In the genomic region with DNA sequence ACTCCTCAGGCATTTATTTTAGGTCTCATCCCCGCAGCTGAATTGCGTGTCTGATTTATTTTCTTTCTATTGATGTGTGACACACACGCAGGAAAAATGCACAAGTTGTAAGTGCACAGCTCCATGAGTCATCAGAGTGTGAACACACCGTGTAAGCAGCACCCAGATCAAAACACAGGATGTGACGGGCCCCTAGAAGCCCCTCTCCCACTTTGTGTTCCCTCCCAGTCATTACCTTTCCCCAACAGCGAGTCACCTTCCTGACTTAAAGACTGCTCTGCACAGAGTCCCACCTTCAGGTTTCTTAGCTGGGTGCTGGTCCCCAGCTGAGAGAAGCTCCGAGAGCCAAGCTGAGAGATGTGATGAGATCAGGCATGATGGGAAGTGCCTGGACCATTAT, we compare ENCODE assay signal across 22 cellular contexts.
"Had no signal": no experiment of that assay in that cellular context is flagged by ENCODE, and none has a peak within 500 bp of the region (broad histone marks: within the 10 kb centered on the region; RNA-seq: fewer than 3 reads in every experiment).

No MANE protein-coding gene starts in this region.

- H3K36me3 ChIP-seq: colonic mucosa, left ventricle myocardium inferior, neural progenitor cell, right lobe of liver, uterus had no signal

- H3K9ac ChIP-seq: neural progenitor cell had no signal

- H3K27me3 Mint-ChIP-seq: naive thymus-derived CD8-positive, alpha-beta T cell had no signal

- H3K27ac Mint-ChIP-seq: effector memory CD8-positive, alpha-beta T cell; mesothelial cell of epicardium; neural progenitor cell had no signal

- ATAC-seq: effector memory CD8-positive, alpha-beta T cell; esophagus mucosa; naive thymus-derived CD8-positive, alpha-beta T cell; right lobe of liver; SK-N-SH treated with all-trans-retinoic acid at 6 μM for 48 hours had no signal

- H3K4me1 Mint-ChIP-seq: mesothelial cell of epicardium, neural progenitor cell had no signal

- H3K27ac ChIP-seq: colonic mucosa, dorsolateral prefrontal cortex, left ventricle myocardium inferior, neural progenitor cell, right lobe of liver, skin epidermis, uterus had no signal

- H3K9me3 ChIP-seq: colonic mucosa, left ventricle myocardium inferior, right lobe of liver, uterus had no signal

- DNase-seq: activated CD4-positive, CD25-positive, alpha-beta regulatory T cell treated with anti-CD3 and anti-CD28 coated beads, Interleukin-2, amount 50 U/mL, for 72 hours; activated CD8-positive, alpha-beta memory T cell treated with anti-CD3 and anti-CD28 coated beads for 24 hours; activated CD8-positive, alpha-beta memory T cell treated with anti-CD3 and anti-CD28 coated beads, Interleukin-2, amount 50 U/mL, for 4 hours; amygdala; colonic mucosa; dorsolateral prefrontal cortex; effector memory CD8-positive, alpha-beta T cell; foreskin melanocyte; glutamatergic neuron; hippocampal formation; left ventricle myocardium inferior; mammary epithelial cell; naive thymus-derived CD8-positive, alpha-beta T cell; posterior cingulate gyrus; right lobe of liver; trophoblast cell; uterus had no signal

- H3K4me2 ChIP-seq: neural progenitor cell had no signal

- H2AFZ ChIP-seq: neural progenitor cell had no signal

- H3K27me3 ChIP-seq: colonic mucosa, neural progenitor cell, right lobe of liver, uterus had no signal

- H3K9me3 Mint-ChIP-seq: effector memory CD8-positive, alpha-beta T cell; neural progenitor cell had no signal

- H3K36me3 Mint-ChIP-seq: mesothelial cell of epicardium; naive thymus-derived CD8-positive, alpha-beta T cell; neural progenitor cell had no signal

- H3K4me1 ChIP-seq: colonic mucosa, left ventricle myocardium inferior, neural progenitor cell, right lobe of liver, uterus had no signal

- H3K4me3 ChIP-seq: colonic mucosa, dorsolateral prefrontal cortex, left ventricle myocardium inferior, neural progenitor cell, right lobe of liver, skin epidermis, uterus had no signal

- H3K4me3 Mint-ChIP-seq: effector memory CD8-positive, alpha-beta T cell; mesothelial cell of epicardium; naive thymus-derived CD8-positive, alpha-beta T cell; neural progenitor cell had no signal
